Comparison of ENCODE assay signal across 25 cellular contexts in the genomic region with DNA sequence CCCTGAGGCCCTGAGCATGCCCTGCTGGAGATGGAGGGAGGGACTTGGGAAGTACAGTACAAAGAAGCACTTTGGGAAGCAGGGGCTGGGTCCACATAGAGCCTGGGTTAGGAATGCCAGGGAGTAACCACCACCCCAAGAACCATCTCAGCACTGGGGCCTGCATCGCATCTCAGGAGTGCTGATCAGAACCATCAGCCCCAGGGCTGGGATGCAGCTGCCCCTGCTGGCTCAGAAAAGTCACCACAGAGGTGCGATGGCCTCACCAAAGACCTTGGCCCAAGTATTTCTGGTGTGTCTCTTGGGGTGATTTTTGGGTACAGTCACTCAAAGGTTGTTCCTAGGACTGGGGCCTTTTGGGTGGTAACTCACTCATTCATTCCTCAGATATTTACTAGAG.
"Had no signal": no experiment of that assay in that cellular context is flagged by ENCODE, and none has a peak within 500 bp of the region (broad histone marks: within the 10 kb centered on the region; RNA-seq: fewer than 3 reads in every experiment).

No MANE protein-coding gene starts in this region.

- H3K4me3 ChIP-seq: MG63 had no signal

- H3K36me3 ChIP-seq: MG63 had no signal

- H3K9ac ChIP-seq: SK-N-SH had no signal

- ATAC-seq: HepG2 had no signal

- H3K27me3 ChIP-seq: MG63 had no signal

- H3K4me2 ChIP-seq: SK-N-SH had no signal

- H3K9me3 ChIP-seq: MG63, SK-N-SH had no signal

- FAIRE-seq: HepG2, RCC 7860 had no signal

- DNase-seq: IMR-90, Karpas-422, KG1, MG63, NCI-H1092, NCI-H1105 treated with DMSO at 0.1 percent for 48 hours, NCI-H1417 treated with DMSO at 0.1 percent for 48 hours, NCI-H146, NCI-H1694 treated with DMSO at 0.1 percent for 48 hours, NCI-H1930, NCI-H2081 treated with DMSO at 0.1 percent for 48 hours, NCI-H2171, NCI-H226, NCI-H446, NCI-H510A, NCI-H524 treated with DMSO at 0.1 percent for 48 hours, NCI-H69, NCI-H774, Right ventricle myocardium superior, RPMI8226, SIG-M5, SK-N-SH, SW 1271 had no signal
